ENCODE assay signal across 9 cellular contexts in genomic region chr2:196399736-196400691, GRCh38.
DNase-seq lines count a peak whose midpoint lies in the region; ATAC-seq, FAIRE-seq and TF ChIP-seq lines count a peak whose summit lies in the region.
"Had no signal": no experiment of that assay in that cellular context is flagged by ENCODE, and none has a peak within 500 bp of the region (broad histone marks: within the 10 kb centered on the region; RNA-seq: fewer than 3 reads in every experiment).

No MANE protein-coding gene starts in this region.

- H3K4me1 Mint-ChIP-seq in Caco-2 (ENCODE audit: low read depth, unreplicated experiment), result no peaks in the 10 kb centered on the region
- no peaks in the 10 kb centered on the region for H3K4me1 Mint-ChIP-seq in activated CD4-positive, alpha-beta T cell treated with anti-CD3 and anti-CD28 coated beads, Interleukin-2, amount 10 ng/mL, durations not matched to agents 24 days and 14 days

- no peaks in the 10 kb centered on the region for H3K9me2 ChIP-seq in Karpas-422 (replicated peaks; ENCODE audit: insufficient read depth, low read length)

- TF ChIP-seq EP300 in HepG2 (IDR thresholded peaks at IDR 0.05; ENCODE audit: low read depth in 2 of 2, low read length in 2 of 2), result no peak
- no peak for TF ChIP-seq EP300 in HepG2 (CRISPR knock-in tag; IDR thresholded peaks at IDR 0.05; ENCODE audit: borderline replicate concordance)

- H3K4me3 ChIP-seq in Caco-2 (ENCODE audit: low read depth, low read length) (no peak overlapping the region), cardiac fibroblast (replicated peaks in 1 of 2; ENCODE audit: low read depth in 2 of 2, low read length in 2 of 2) (no peak overlapping the region), HepG2 (replicated peaks in 1 of 3; ENCODE audit: insufficient read depth in 1 of 3, low read depth in 2 of 3, low read length in 3 of 3) (no peak overlapping the region), Karpas-422 (ENCODE audit: low read length) (no peak overlapping the region)
- H3K4me3 ChIP-seq: skin epidermis had no signal

- no peak for FAIRE-seq in HepG2 (lab: Jason Lieb, UNC)

- no peak for ATAC-seq in HepG2
- ATAC-seq in HG03565 (IDR thresholded peaks at IDR 0.05; ENCODE audit: unreplicated experiment), result no peak

- H3K9ac ChIP-seq in HepG2 (ENCODE audit: insufficient read depth, low read depth, low read length) (no peak overlapping the region), Karpas-422 (ENCODE audit: low read length) (no peak overlapping the region)

- peak overlapping the region; percentile 25 for H3K27ac Mint-ChIP-seq in Caco-2 (ENCODE audit: unreplicated experiment)
- H3K27ac Mint-ChIP-seq in activated CD4-positive, alpha-beta T cell treated with anti-CD3 and anti-CD28 coated beads, Interleukin-2, amount 10 ng/mL, durations not matched to agents 24 days and 14 days, result no peak overlapping the region

- intact Hi-C loops in Caco-2 (cut with micrococcal nuclease; ENCODE audit: unreplicated experiment) (no loop called here), HepG2 (cut with micrococcal nuclease; ENCODE audit: unreplicated experiment) (no loop called here)
- intact Hi-C loops in activated CD4-positive, alpha-beta T cell treated with anti-CD3 and anti-CD28 coated beads, Interleukin-2, amount 10 ng/mL, durations not matched to agents 24 days and 14 days (cut with micrococcal nuclease), result no loop called here

- H3K4me2 ChIP-seq in HepG2 (ENCODE audit: low read depth, low read length), result no peak overlapping the region
- H3K4me2 ChIP-seq in Karpas-422 (ENCODE audit: low read depth, low read length, poor library complexity, severe bottlenecking), result no peak overlapping the region

- DNase-seq in Caco-2, result no peak
- DNase-seq in NCI-H226, result peak; percentile 96
- peak; percentile 96 to 97 for DNase-seq in cardiac fibroblast (ENCODE audit: low read depth in 2 of 2)
- no peak for DNase-seq in HepG2 (ENCODE audit: low spot score)
- DNase-seq in NCI-H510A treated with DMSO at 0.1 percent for 48 hours (lab: John Stamatoyannopoulos, UW), result no peak
- no peak for DNase-seq in Karpas-422
- DNase-seq in activated CD4-positive, alpha-beta T cell treated with anti-CD3 and anti-CD28 coated beads, Interleukin-2, amount 10 ng/mL, durations not matched to agents 24 days and 14 days, result no peak

- BruUV-seq in Caco-2 (replicated peaks; lab: Mats Ljungman, UMichigan), result no TSS peak
- BruUV-seq in HepG2 (replicated peaks; lab: Mats Ljungman, UMichigan), result no TSS peak

- H3K27ac ChIP-seq in HepG2 (ENCODE audit: extremely low read length, insufficient read depth, low read length), result no peak overlapping the region
- no peak overlapping the region for H3K27ac ChIP-seq in Karpas-422 (ENCODE audit: low read length)

- no peak for TF ChIP-seq POLR2A in HepG2 (IDR thresholded peaks at IDR 0.05; ENCODE audit: insufficient read depth in 1 of 2, low read depth in 2 of 2, low read length in 2 of 2)

- no peak overlapping the region for H3K4me3 Mint-ChIP-seq in Caco-2 (ENCODE audit: unreplicated experiment)
- H3K4me3 Mint-ChIP-seq in activated CD4-positive, alpha-beta T cell treated with anti-CD3 and anti-CD28 coated beads, Interleukin-2, amount 10 ng/mL, durations not matched to agents 24 days and 14 days, result no peak overlapping the region

- no peak for TF ChIP-seq CTCF in Caco-2 (IDR thresholded peaks at IDR 0.05; ENCODE audit: insufficient read depth in 1 of 2, low read depth in 1 of 2, low read length in 1 of 2, severe bottlenecking in 1 of 2, unreplicated experiment in 1 of 2)
- TF ChIP-seq CTCF in cardiac fibroblast (IDR thresholded peaks at IDR 0.05; ENCODE audit: low read depth, low read length), result no peak
- TF ChIP-seq CTCF in HepG2 (CRISPR knock-in tag; IDR thresholded peaks at IDR 0.05), result no peak

- H2AFZ ChIP-seq in HepG2 (ENCODE audit: low read length) (no peak overlapping the region), Karpas-422 (ENCODE audit: low read length) (no peak overlapping the region)

- H3K79me2 ChIP-seq in HepG2 (ENCODE audit: insufficient read depth, low read length) (no peaks in the 10 kb centered on the region), Karpas-422 (ENCODE audit: low read length) (no peaks in the 10 kb centered on the region)

- H4K20me1 ChIP-seq in HepG2 (ENCODE audit: insufficient read depth, low read length) (no peaks in the 10 kb centered on the region), Karpas-422 (ENCODE audit: insufficient read depth, low read depth, low read length) (no peaks in the 10 kb centered on the region)

- H3K36me3 ChIP-seq in Caco-2 (ENCODE audit: control insufficient read depth, insufficient read depth, low read length) (no peaks in the 10 kb centered on the region), HepG2 (replicated peaks in 1 of 2; ENCODE audit: control insufficient read depth in 1 of 2, insufficient read depth in 2 of 2, low read length in 2 of 2) (no peaks in the 10 kb centered on the region), Karpas-422 (ENCODE audit: insufficient read depth, low read length) (no peaks in the 10 kb centered on the region)

- no peaks in the 10 kb centered on the region for H3K9me3 Mint-ChIP-seq in Caco-2 (ENCODE audit: unreplicated experiment)
- H3K9me3 Mint-ChIP-seq in activated CD4-positive, alpha-beta T cell treated with anti-CD3 and anti-CD28 coated beads, Interleukin-2, amount 10 ng/mL, durations not matched to agents 24 days and 14 days, result no peaks in the 10 kb centered on the region

- POLR2A ChIA-PET in Caco-2 (lab: Charles Lee), result no interaction called here
- POLR2A ChIA-PET in HepG2 (lab: Yijun Ruan, JAX), result no interaction called here

- in situ Hi-C loops in HepG2 (cut with HindIII; ENCODE audit: extremely low pct_ligation_motif_present, low pct_unique_long_range_greater_than_20kb), result no loop called here

- CTCF ChIA-PET in Caco-2 (lab: Charles Lee) (no interaction called here), HepG2 (lab: Yijun Ruan, JAX; ENCODE audit: low intra/inter-chr PET ratio, low total read pairs) (no interaction called here)

- H3K36me3 Mint-ChIP-seq in Caco-2 (ENCODE audit: insufficient read depth, unreplicated experiment), result no peaks in the 10 kb centered on the region
- no peaks in the 10 kb centered on the region for H3K36me3 Mint-ChIP-seq in activated CD4-positive, alpha-beta T cell treated with anti-CD3 and anti-CD28 coated beads, Interleukin-2, amount 10 ng/mL, durations not matched to agents 24 days and 14 days (ENCODE audit: low read depth)

- H3K27me3 ChIP-seq in Caco-2 (replicated peaks; ENCODE audit: control insufficient read depth, insufficient read depth, low read length) (no peaks in the 10 kb centered on the region), HepG2 (ENCODE audit: control insufficient read depth in 1 of 2, insufficient read depth in 2 of 2, low read length in 2 of 2) (no peaks in the 10 kb centered on the region), Karpas-422 (ENCODE audit: low read length) (no peaks in the 10 kb centered on the region)

- no peak for TF ChIP-seq RAD21 in HepG2 (CRISPR knock-in tag; IDR thresholded peaks at IDR 0.05)

- H3K4me1 ChIP-seq in Caco-2 (no peaks in the 10 kb centered on the region), HepG2 (ENCODE audit: insufficient read depth, low read length) (no peaks in the 10 kb centered on the region), Karpas-422 (ENCODE audit: low read length) (no peaks in the 10 kb centered on the region)

- no peaks in the 10 kb centered on the region for H3K9me3 ChIP-seq in Caco-2
- H3K9me3 ChIP-seq in HepG2 (ENCODE audit: low read length), result no peaks in the 10 kb centered on the region
- no peaks in the 10 kb centered on the region for H3K9me3 ChIP-seq in Karpas-422 (ENCODE audit: low read length)

- peaks cover 2% of the 10 kb centered on the region for H3K27me3 Mint-ChIP-seq in Caco-2 (ENCODE audit: insufficient read depth, unreplicated experiment)
- peaks cover 3% of the 10 kb centered on the region for H3K27me3 Mint-ChIP-seq in activated CD4-positive, alpha-beta T cell treated with anti-CD3 and anti-CD28 coated beads, Interleukin-2, amount 10 ng/mL, durations not matched to agents 24 days and 14 days

- WGBS in HepG2 (ENCODE audit: low lambda C conversion rate), result 8% methylated on average over 5 of the region's 5 CpGs

TF ChIP-seq in HepG2, 621 proteins besides CTCF, POLR2A, EP300 and RAD21:
- TF ChIP-seq CBX2 (IDR thresholded peaks at IDR 0.05; ENCODE audit: low read depth, low read length) (no peak), CBX2 (CRISPR knock-in tag; IDR thresholded peaks at IDR 0.05; ENCODE audit: low read depth) (no peak), PRPF4 (IDR thresholded peaks at IDR 0.05; ENCODE audit: low read depth, low read length, poor library complexity, severe bottlenecking) (no peak), ATF4 (CRISPR knock-in tag; IDR thresholded peaks at IDR 0.05) (peak in 1 of 2 experiments; percentile 90; a peak in 2 of 4 replicates), CEBPG (CRISPR knock-in tag; IDR thresholded peaks at IDR 0.05) (peak; percentile 48), CEBPB (IDR thresholded peaks at IDR 0.05; ENCODE audit: borderline replicate concordance, low read depth, low read length) (0 out of 2 replicates have a peak, but pooled peaks have one; percentile 52)

Comparison
In these comparisons a context has a peak if more than half of its experiments do, and no peak if none do; other contexts are left out.
1. DNase-seq: peak in NCI-H226 (single experiment) and cardiac fibroblast (2 of 2); none in Caco-2 (0 of 2), HepG2 (single experiment), NCI-H510A treated with DMSO at 0.1 percent for 48 hours (single experiment), Karpas-422 (single experiment) and activated CD4-positive, alpha-beta T cell treated with anti-CD3 and anti-CD28 coated beads, Interleukin-2, amount 10 ng/mL, durations not matched to agents 24 days and 14 days (single experiment).